In the genomic region with DNA sequence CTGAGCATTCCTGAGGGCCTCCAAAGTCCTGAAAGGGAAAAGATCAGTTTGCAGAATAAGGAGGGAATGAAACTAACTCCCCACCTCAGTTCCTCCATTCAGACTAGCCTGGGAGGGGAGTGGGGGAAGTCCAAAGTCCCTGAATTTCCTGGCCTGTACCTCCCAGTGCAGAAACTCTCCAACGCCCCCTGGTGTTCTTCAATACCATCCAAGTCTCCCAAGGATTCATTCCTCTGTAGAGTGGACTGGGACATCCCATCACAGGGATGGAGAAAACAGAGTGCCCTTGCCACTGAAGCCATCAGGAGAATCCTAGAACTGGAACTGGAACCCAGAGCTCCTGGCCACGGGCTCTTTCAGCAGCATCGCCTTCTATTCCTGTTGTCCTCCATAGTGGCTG, we compare ENCODE assay signal across 8 cellular contexts. TPM values are rescaled to one million over a fixed set of nuclear protein-coding genes. Genes with fewer than 3 reads are reported as not detected.
DNase-seq lines count a peak whose midpoint lies in the region; ATAC-seq, FAIRE-seq and TF ChIP-seq lines count a peak whose summit lies in the region.

No MANE protein-coding gene starts in this region.

- POLR2A ChIA-PET in activated CD4-positive, alpha-beta memory T cell treated with anti-CD3 and anti-CD28 coated beads for 36 hours (lab: Charles Lee): no interaction called here

- H3K4me3 Mint-ChIP-seq in osteocyte (ENCODE audit: unreplicated experiment): no peak overlapping the region
- H3K4me3 Mint-ChIP-seq in activated CD4-positive, alpha-beta memory T cell treated with anti-CD3 and anti-CD28 coated beads for 36 hours: no peak overlapping the region

- H3K9me3 Mint-ChIP-seq in osteocyte (ENCODE audit: unreplicated experiment): no peaks in the 10 kb centered on the region
- H3K9me3 Mint-ChIP-seq in activated CD4-positive, alpha-beta memory T cell treated with anti-CD3 and anti-CD28 coated beads for 36 hours: peaks cover 14% of the 10 kb centered on the region

- DNase-seq in AG08395 (ENCODE audit: low spot score) (peak; percentile 64), GM19239 (ENCODE audit: insufficient read length, low spot score) (no peak), RKO (ENCODE audit: low spot score) (peak; percentile 54), fibroblast of gingiva (ENCODE audit: low read depth) (peak; percentile 47), osteocyte (ENCODE audit: extremely low spot score, unreplicated experiment) (no peak), putamen (ENCODE audit: low spot score) (no peak)
- no peak for DNase-seq in activated CD4-positive, alpha-beta memory T cell treated with anti-CD3 and anti-CD28 coated beads for 36 hours

- FAIRE-seq in GM19239 (lab: Jason Lieb, UNC): peak; percentile 62

- H3K27me3 Mint-ChIP-seq in osteocyte (ENCODE audit: unreplicated experiment): no peaks in the 10 kb centered on the region
- peaks cover 49% of the 10 kb centered on the region for H3K27me3 Mint-ChIP-seq in activated CD4-positive, alpha-beta memory T cell treated with anti-CD3 and anti-CD28 coated beads for 36 hours

- peak; percentile 83 for TF ChIP-seq CTCF in osteocyte (IDR thresholded peaks at IDR 0.05)

- H3K36me3 Mint-ChIP-seq in osteocyte (ENCODE audit: unreplicated experiment): no peaks in the 10 kb centered on the region
- no peaks in the 10 kb centered on the region for H3K36me3 Mint-ChIP-seq in activated CD4-positive, alpha-beta memory T cell treated with anti-CD3 and anti-CD28 coated beads for 36 hours

- H3K27ac Mint-ChIP-seq in osteocyte (ENCODE audit: unreplicated experiment): no peak overlapping the region
- no peak overlapping the region for H3K27ac Mint-ChIP-seq in activated CD4-positive, alpha-beta memory T cell treated with anti-CD3 and anti-CD28 coated beads for 36 hours

- ATAC-seq in HG03521 (IDR thresholded peaks at IDR 0.05; ENCODE audit: unreplicated experiment): no peak

- intact Hi-C loops in activated CD4-positive, alpha-beta memory T cell treated with anti-CD3 and anti-CD28 coated beads for 36 hours (cut with micrococcal nuclease): loop anchor here (5.0 kb wide), 1 partner anchor 158 kb away; no protein-coding TSS in a partner anchor

- CTCF ChIA-PET in activated CD4-positive, alpha-beta memory T cell treated with anti-CD3 and anti-CD28 coated beads for 36 hours (lab: Charles Lee): interaction anchor here (0.5 to 3.1 kb wide), 6 partner anchors 11 to 304 kb away, joined by 3 to 15 read pairs (median 4); no protein-coding TSS in a partner anchor

- peaks cover 51% of the 10 kb centered on the region for H3K4me1 Mint-ChIP-seq in osteocyte (ENCODE audit: unreplicated experiment)
- peaks cover 11% of the 10 kb centered on the region for H3K4me1 Mint-ChIP-seq in activated CD4-positive, alpha-beta memory T cell treated with anti-CD3 and anti-CD28 coated beads for 36 hours (ENCODE audit: low read depth)

RNA-seq across cellular contexts. Expression of gene COL13A1, which starts 1.6 kb away (rescaled TPM):
- total RNA-seq in osteocyte: 29.2 and 29.9 TPM in 2 replicates
- not detected for total RNA-seq in activated CD4-positive, alpha-beta memory T cell treated with anti-CD3 and anti-CD28 coated beads for 36 hours

Comparison
In these comparisons a context has a peak if more than half of its experiments do, and no peak if none do; other contexts are left out.
1. DNase-seq: peak in AG08395 (single experiment), RKO (single experiment) and fibroblast of gingiva (single experiment); none in GM19239 (single experiment), osteocyte (single experiment), activated CD4-positive, alpha-beta memory T cell treated with anti-CD3 and anti-CD28 coated beads for 36 hours (single experiment) and putamen (single experiment).
2. RNA of gene COL13A1, which starts 1.6 kb away (total RNA-seq): 29.2 to 29.9 TPM in osteocyte; not detected in activated CD4-positive, alpha-beta memory T cell treated with anti-CD3 and anti-CD28 coated beads for 36 hours; every median in the first group is over 10 times any median in the second.